8 cellular contexts compared by ENCODE assay signal in the genomic region with DNA sequence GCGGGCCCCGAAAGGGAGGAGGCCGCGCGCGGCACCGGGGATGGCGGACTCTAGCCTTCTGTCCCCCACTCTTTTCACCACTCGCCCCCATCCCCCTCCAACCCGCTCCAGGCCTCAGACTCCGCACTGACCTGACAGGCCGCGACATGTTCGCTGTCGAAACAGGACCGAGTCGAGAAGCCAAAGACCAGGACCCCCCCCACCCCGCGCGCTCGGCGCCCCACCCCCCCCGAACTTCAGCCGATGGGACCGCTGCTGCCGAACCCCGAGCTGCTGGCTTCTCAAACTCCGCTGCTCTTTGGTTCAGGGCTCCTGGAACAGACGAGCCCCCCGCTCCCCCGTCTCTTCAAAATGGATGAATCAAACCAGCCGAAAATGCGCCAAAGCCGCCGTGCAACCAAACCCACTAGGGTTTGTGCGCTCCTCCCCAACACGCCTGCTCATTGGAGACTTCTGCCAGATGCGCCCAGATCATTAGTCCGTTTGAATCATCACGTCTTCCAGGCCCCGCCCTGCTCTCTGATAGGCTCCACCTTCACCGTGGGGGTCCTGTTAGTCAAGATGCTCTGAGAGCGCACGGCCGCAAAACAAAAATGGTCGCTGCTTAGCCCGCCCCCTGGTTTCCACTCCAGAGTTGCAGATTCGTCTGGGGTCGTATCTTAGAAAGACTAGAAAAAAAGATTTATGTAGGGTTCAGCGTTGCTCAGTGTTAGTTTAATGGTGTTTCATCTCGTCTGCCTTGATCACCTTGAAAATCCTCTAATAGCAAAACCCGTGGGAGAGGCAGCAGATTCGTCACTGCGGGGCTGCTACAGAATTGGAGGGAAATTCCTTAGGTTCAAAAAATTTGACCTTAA. TPM values are rescaled to one million over a fixed set of nuclear protein-coding genes. Genes with fewer than 3 reads are reported as not detected.
DNase-seq lines count a peak whose midpoint lies in the region; ATAC-seq and TF ChIP-seq lines count a peak whose summit lies in the region.

A gene with protein sequence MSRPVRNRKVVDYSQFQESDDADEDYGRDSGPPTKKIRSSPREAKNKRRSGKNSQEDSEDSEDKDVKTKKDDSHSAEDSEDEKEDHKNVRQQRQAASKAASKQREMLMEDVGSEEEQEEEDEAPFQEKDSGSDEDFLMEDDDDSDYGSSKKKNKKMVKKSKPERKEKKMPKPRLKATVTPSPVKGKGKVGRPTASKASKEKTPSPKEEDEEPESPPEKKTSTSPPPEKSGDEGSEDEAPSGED (minus strand): TSS at position 357 of the 857 bp plus-strand sequence. CDS start 209 bp downstream, at position 148.

- H3K79me2 ChIP-seq in KMS-11 (ENCODE audit: insufficient read depth, low read depth) = peaks cover 46% of the 10 kb centered on the region

- TF ChIP-seq CTCF in KMS-11 (conservative IDR thresholded peaks at IDR 0.05; ENCODE audit: low read depth, low read length) (no peak; the same call in 1 of the 2 replicates), Peyer's patch (IDR thresholded peaks at IDR 0.05) (peak in 3 of 6 experiments; percentile 2 to 39 (median 13))

- H3K27ac ChIP-seq in KMS-11 = peak within 1 kb of the TSS; percentile 62
- peak within 1 kb of the TSS; percentile 98 to 100 (median 99) for H3K27ac ChIP-seq in Peyer's patch
- peak within 1 kb of the TSS; percentile 79 for H3K27ac ChIP-seq in muscle layer of colon (ENCODE audit: low read depth, low read length)

- peak; percentile 99 for DNase-seq in DMS53 treated with DMSO at 0.1 percent for 48 hours (lab: John Stamatoyannopoulos, UW; ENCODE audit: unreplicated experiment)
- peak; percentile 93 to 99 (median 99) for DNase-seq in Peyer's patch
- DNase-seq in activated T-cell treated with anti-CD3 and anti-CD28 coated beads, Interleukin-2, amount 50 U/mL, for 48 hours = peak; percentile 96 to 97
- DNase-seq in stimulated activated CD8-positive, alpha-beta memory T cell treated with anti-CD3 and anti-CD28 coated beads, Interleukin-7, amount 100 ng/mL, for 24 hours (ENCODE audit: low read depth) = peak; percentile 92

- ATAC-seq in GM21737 (IDR thresholded peaks at IDR 0.05; ENCODE audit: unreplicated experiment) = peak; percentile 68
- peak; percentile 88 for ATAC-seq in esophagus mucosa

- H4K20me1 ChIP-seq in KMS-11 (ENCODE audit: insufficient read depth) = peaks cover 39% of the 10 kb centered on the region

- H3K9me3 ChIP-seq in Peyer's patch (no peaks in the 10 kb centered on the region), muscle layer of colon (ENCODE audit: low read length) (no peaks in the 10 kb centered on the region)

- peak within 1 kb of the TSS; percentile 63 for H3K9ac ChIP-seq in KMS-11
- H3K9ac ChIP-seq in muscle layer of colon (ENCODE audit: low read length) = peak within 1 kb of the TSS; percentile 92

- peak within 1 kb of the TSS; percentile 93 for H2AFZ ChIP-seq in KMS-11 (ENCODE audit: low read depth)

- H3K36me3 ChIP-seq in KMS-11 (ENCODE audit: insufficient read depth) = no peaks in the 10 kb centered on the region
- no peaks in the 10 kb centered on the region for H3K36me3 ChIP-seq in Peyer's patch
- no peaks in the 10 kb centered on the region for H3K36me3 ChIP-seq in muscle layer of colon (ENCODE audit: insufficient read depth, low read length)

- peak within 1 kb of the TSS; percentile 97 for H3K4me3 ChIP-seq in KMS-11 (IDR thresholded peaks at IDR 0.05; ENCODE audit: insufficient read depth, low read depth, low read length)
- H3K4me3 ChIP-seq in Peyer's patch = peak within 1 kb of the TSS; percentile 78 to 96 (median 92)
- peak within 1 kb of the TSS; percentile 66 to 92 for H3K4me3 ChIP-seq in muscle layer of colon (ENCODE audit: low read depth in 1 of 2, low read length in 2 of 2)

- H3K27me3 ChIP-seq in KMS-11 (ENCODE audit: insufficient read depth, low read depth) (no peaks in the 10 kb centered on the region), Peyer's patch (no peaks in the 10 kb centered on the region), muscle layer of colon (ENCODE audit: control insufficient read depth in 1 of 2, insufficient read depth in 2 of 2, low read length in 2 of 2) (no peaks in the 10 kb centered on the region)

- peak within 1 kb of the TSS; percentile 99 for H3K4me2 ChIP-seq in KMS-11

- peak; percentile 59 to 89 for TF ChIP-seq POLR2A in Peyer's patch (IDR thresholded peaks at IDR 0.05)

- peaks cover 41% of the 10 kb centered on the region for H3K4me1 ChIP-seq in KMS-11 (ENCODE audit: low read depth, poor library complexity, severe bottlenecking)
- peaks cover 0 to 18% (median 8%) of the 10 kb centered on the region in 4 donors for H3K4me1 ChIP-seq in Peyer's patch
- peaks cover 22% of the 10 kb centered on the region for H3K4me1 ChIP-seq in muscle layer of colon (ENCODE audit: insufficient read depth, low read length)

RNA-seq across cellular contexts. Expression of the gene that starts here (rescaled TPM):
- total RNA-seq in Peyer's patch (10 to 100 TPM; 21.1 to 64.5 (median 41.5) TPM), esophagus mucosa (99.3 TPM)

Comparison
In these comparisons a context has a peak if more than half of its experiments do, and no peak if none do; other contexts are left out.
1. Peak in every context shown above with its lines: DNase-seq, ATAC-seq, H3K4me3 ChIP-seq and H3K27ac ChIP-seq.